Comparison of ENCODE assay signal across 8 cellular contexts in genomic region chr16:30091474-30092372, GRCh38. TPM values are rescaled to one million over a fixed set of nuclear protein-coding genes. Genes with fewer than 3 reads are reported as not detected.
DNase-seq lines count a peak whose midpoint lies in the region; ATAC-seq, FAIRE-seq and TF ChIP-seq lines count a peak whose summit lies in the region.

Gene TBX6, minus strand, starts transcription at chr16:30091924. Its CDS starts 731 bp downstream, at chr16:30091193.

- CTCF ChIA-PET in activated CD4-positive, alpha-beta T cell treated with anti-CD3 and anti-CD28 coated beads, Interleukin-2, amount 10 ng/mL, durations not matched to agents 7 days and 5 days (lab: Charles Lee) = interaction anchor here (0.5 to 8.0 kb wide), 42 partner anchors 11 to 545 kb away, joined by 3 to 112 read pairs (median 4); partner anchors contain the start of genes ALDOA, CORO1A, DCTPP1 and GDPD3
- CTCF ChIA-PET in HepG2 (lab: Yijun Ruan, JAX; ENCODE audit: low intra/inter-chr PET ratio, low total read pairs) = interaction anchor here (1.2 to 2.0 kb wide), 5 partner anchors 18 to 49 kb away, joined by 3 to 19 read pairs (median 8); partner anchors contain the start of gene GDPD3

- peaks cover 74% of the 10 kb centered on the region for H3K4me1 ChIP-seq in HepG2 (ENCODE audit: insufficient read depth, low read length)

- POLR2A ChIA-PET in activated CD4-positive, alpha-beta T cell treated with anti-CD3 and anti-CD28 coated beads, Interleukin-2, amount 10 ng/mL, durations not matched to agents 7 days and 5 days (lab: Charles Lee) = interaction anchor here (1.0 to 2.4 kb wide), 4 partner anchors 15 to 519 kb away, joined by 3 to 7 read pairs (median 4); partner anchors contain the start of genes ALDOA and ZNF689
- POLR2A ChIA-PET in HepG2 (lab: Yijun Ruan, JAX) = interaction anchor here (0.6 to 6.0 kb wide), 16 partner anchors 10 to 550 kb away, joined by 3 to 120 read pairs (median 6); partner anchors contain the start of genes ALDOA, CORO1A, GDPD3 and MAPK3

- peak; percentile 69 to 76 for TF ChIP-seq POLR2A in HepG2 (IDR thresholded peaks at IDR 0.05; ENCODE audit: insufficient read depth in 1 of 2, low read depth in 2 of 2, low read length in 2 of 2)

- no peaks in the 10 kb centered on the region for H3K79me2 ChIP-seq in HepG2 (ENCODE audit: insufficient read depth, low read length)

- no peaks in the 10 kb centered on the region for H3K27me3 Mint-ChIP-seq in activated CD4-positive, alpha-beta T cell treated with anti-CD3 and anti-CD28 coated beads, Interleukin-2, amount 10 ng/mL, durations not matched to agents 7 days and 5 days

- no peaks in the 10 kb centered on the region; a peak in 1 of 5 replicates for H3K27me3 ChIP-seq in HepG2 (ENCODE audit: control insufficient read depth in 1 of 2, insufficient read depth in 2 of 2, low read length in 2 of 2)

- in situ Hi-C loops in HepG2 (cut with HindIII; ENCODE audit: extremely low pct_ligation_motif_present, low pct_unique_long_range_greater_than_20kb) = loop anchor here (25.0 kb wide), 1 partner anchor 546 kb away; no protein-coding TSS in a partner anchor

- H3K9me3 Mint-ChIP-seq in activated CD4-positive, alpha-beta T cell treated with anti-CD3 and anti-CD28 coated beads, Interleukin-2, amount 10 ng/mL, durations not matched to agents 7 days and 5 days = peaks cover under 1% of the 10 kb centered on the region

- peaks cover 65% of the 10 kb centered on the region for H3K4me1 Mint-ChIP-seq in activated CD4-positive, alpha-beta T cell treated with anti-CD3 and anti-CD28 coated beads, Interleukin-2, amount 10 ng/mL, durations not matched to agents 7 days and 5 days

- no peak within 1 kb of the TSS for H2AFZ ChIP-seq in HepG2 (ENCODE audit: low read length)

- peaks cover 35% of the 10 kb centered on the region for H3K36me3 Mint-ChIP-seq in activated CD4-positive, alpha-beta T cell treated with anti-CD3 and anti-CD28 coated beads, Interleukin-2, amount 10 ng/mL, durations not matched to agents 7 days and 5 days (ENCODE audit: low read depth)

- WGBS in HepG2 (ENCODE audit: low lambda C conversion rate) = 11% methylated on average over 74 of the region's 76 CpGs

- H3K27ac ChIP-seq in C4-2B (peak within 1 kb of the TSS; percentile 68), HepG2 (ENCODE audit: extremely low read length, insufficient read depth, low read length) (peak within 1 kb of the TSS; percentile 72)

- peak; percentile 90 to 95 for DNase-seq in NCI-H524 (lab: John Stamatoyannopoulos, UW)
- peak; percentile 93 for DNase-seq in activated CD4-positive, alpha-beta T cell treated with anti-CD3 and anti-CD28 coated beads, Interleukin-2, amount 10 ng/mL, durations not matched to agents 7 days and 5 days
- peak; percentile 72 for DNase-seq in cortex of kidney (lab: John Stamatoyannopoulos, UW)
- peak; percentile 88 for DNase-seq in HepG2 (ENCODE audit: low spot score)
- DNase-seq in stimulated activated CD4-positive, alpha-beta T cell treated with anti-CD3 and anti-CD28 coated beads, Interleukin-2, amount 100 ng/mL, for 48 hours = peak; percentile 91 to 96

- peak within 1 kb of the TSS; percentile 90 for H3K27ac Mint-ChIP-seq in activated CD4-positive, alpha-beta T cell treated with anti-CD3 and anti-CD28 coated beads, Interleukin-2, amount 10 ng/mL, durations not matched to agents 7 days and 5 days

- no peak for TF ChIP-seq EP300 in HepG2 (IDR thresholded peaks at IDR 0.05; ENCODE audit: low read depth in 2 of 2, low read length in 2 of 2)
- TF ChIP-seq EP300 in HepG2 (CRISPR knock-in tag; IDR thresholded peaks at IDR 0.05; ENCODE audit: borderline replicate concordance) = 0 out of 2 replicates have a peak, but pooled peaks have one; percentile 25

- no TSS peak for BruUV-seq in HepG2 (replicated peaks; lab: Mats Ljungman, UMichigan)

- TF ChIP-seq CTCF in C4-2B (conservative IDR thresholded peaks at IDR 0.05) = peak; percentile 91
- TF ChIP-seq CTCF in HepG2 (CRISPR knock-in tag; IDR thresholded peaks at IDR 0.05) = peak; percentile 95

- H3K9ac ChIP-seq in HepG2 (ENCODE audit: insufficient read depth, low read depth, low read length) = peak within 1 kb of the TSS; percentile 72

- H4K20me1 ChIP-seq in HepG2 (ENCODE audit: insufficient read depth, low read length) = no peaks in the 10 kb centered on the region

- peak within 1 kb of the TSS; percentile 81 for H3K4me3 Mint-ChIP-seq in activated CD4-positive, alpha-beta T cell treated with anti-CD3 and anti-CD28 coated beads, Interleukin-2, amount 10 ng/mL, durations not matched to agents 7 days and 5 days

- FAIRE-seq in HepG2 (lab: Jason Lieb, UNC) = peak; percentile 34

- peaks cover 1% of the 10 kb centered on the region; the same call in 1 of the 2 replicates for H3K9me3 ChIP-seq in HepG2 (ENCODE audit: low read length)

- peak; percentile 95 for TF ChIP-seq RAD21 in HepG2 (CRISPR knock-in tag; IDR thresholded peaks at IDR 0.05)

- H3K36me3 ChIP-seq in HepG2 (replicated peaks in 1 of 2; ENCODE audit: control insufficient read depth in 1 of 2, insufficient read depth in 2 of 2, low read length in 2 of 2) = no peaks in the 10 kb centered on the region; a peak in 1 of 5 replicates

- peak within 1 kb of the TSS; percentile 95 for H3K4me2 ChIP-seq in HepG2 (ENCODE audit: low read depth, low read length)

- H3K4me3 ChIP-seq in HepG2 (replicated peaks in 1 of 3; ENCODE audit: insufficient read depth in 1 of 3, low read depth in 2 of 3, low read length in 3 of 3) = peak within 1 kb of the TSS; percentile 58 to 78 (median 67)

- peak; percentile 57 for ATAC-seq in GM19324 (IDR thresholded peaks at IDR 0.05; ENCODE audit: low FRiP score, unreplicated experiment)
- ATAC-seq in HG03460 (IDR thresholded peaks at IDR 0.05; ENCODE audit: unreplicated experiment) = peak; percentile 54
- ATAC-seq in HepG2 = peak; percentile 81

- intact Hi-C loops in HepG2 (cut with micrococcal nuclease; ENCODE audit: unreplicated experiment) = loop anchor here (1.0 kb wide), 2 partner anchors 25 to 49 kb away; no protein-coding TSS in a partner anchor

TF ChIP-seq in HepG2, 621 proteins besides CTCF, POLR2A, EP300 and RAD21 (continues in another document):
- peak; percentile 85 for TF ChIP-seq RBFOX2 (IDR thresholded peaks at IDR 0.05; ENCODE audit: low read depth, low read length)
- TF ChIP-seq ZBED4 (CRISPR knock-in tag; IDR thresholded peaks at IDR 0.05; ENCODE audit: borderline replicate concordance) = no peak; the same call in 1 of the 2 replicates
- TF ChIP-seq MIER2 (CRISPR knock-in tag; IDR thresholded peaks at IDR 0.05) = peak; percentile 39; the same call in 1 of the 2 replicates

RNA-seq across cellular contexts. Expression of gene TBX6, which starts in this region (rescaled TPM):
- 1 to 10 TPM; 1.2 to 1.7 TPM for total RNA-seq in activated CD4-positive, alpha-beta T cell treated with anti-CD3 and anti-CD28 coated beads, Interleukin-2, amount 10 ng/mL, durations not matched to agents 7 days and 5 days
- total RNA-seq in HepG2 (2016; rRNA removed; fragmentation: Illumina TruSeq; extraction: Trizol) = 0.24 TPM in 1 of 2 replicates, not detected in the other
- total RNA-seq in HepG2 (2016; cell fraction: cytosol; rRNA removed; fragmentation: Illumina TruSeq; extraction: Trizol; ENCODE audit: low read depth) = 0.09 and 0.20 TPM in 2 replicates
- total RNA-seq in HepG2 (2016; cell fraction: insoluble cytoplasmic fraction; rRNA removed; fragmentation: Illumina TruSeq; extraction: Trizol) = 0.16 and 0.37 TPM in 2 replicates
- total RNA-seq in HepG2 (2016; cell fraction: membrane; rRNA removed; fragmentation: Illumina TruSeq; extraction: Trizol) = 0.21 and 0.22 TPM in 2 replicates
- total RNA-seq in HepG2 (2016; cell fraction: nucleus; rRNA removed; fragmentation: Illumina TruSeq; extraction: Trizol) = 0.25 and 0.47 TPM in 2 replicates
- polyA plus RNA-seq in HepG2 (2011; rRNA removed) = 0.42 and 0.51 TPM in 2 replicates
- polyA plus RNA-seq in HepG2 (2011; cell fraction: cytosol; rRNA removed) = 0.08 and 0.24 TPM in 2 replicates
- polyA plus RNA-seq in HepG2 (2011; cell fraction: nucleus; rRNA removed) = 1.6 and 1.8 TPM in 2 replicates
- 0.36 and 0.44 TPM in 2 replicates for polyA plus RNA-seq in HepG2 (2012)
- 0.35 and 0.51 TPM in 2 replicates for polyA plus RNA-seq in HepG2 (2016; cell fraction: cytosol; fragmentation: Illumina TruSeq; extraction: Trizol; ENCODE audit: low read depth)
- 0.25 and 0.34 TPM in 2 replicates for polyA plus RNA-seq in HepG2 (2016; cell fraction: insoluble cytoplasmic fraction; fragmentation: Illumina TruSeq; extraction: Trizol; ENCODE audit: low read depth)
- polyA plus RNA-seq in HepG2 (2016; cell fraction: membrane; fragmentation: Illumina TruSeq; extraction: Trizol; ENCODE audit: low read depth) = 0.39 and 0.63 TPM in 2 replicates
- polyA plus RNA-seq in HepG2 (2016; cell fraction: nucleus; fragmentation: Illumina TruSeq; extraction: Trizol; ENCODE audit: insufficient read depth, low read depth) = 0.78 and 1.4 TPM in 2 replicates
- polyA minus RNA-seq in HepG2 (2011; rRNA and poly(A)+ RNA removed; ENCODE audit: low replicate concordance) = 1.1 TPM in 1 of 2 replicates, not detected in the other
- polyA minus RNA-seq in HepG2 (2011; cell fraction: cytosol; rRNA and poly(A)+ RNA removed) = not detected in 2 replicates
- polyA minus RNA-seq in HepG2 (2011; cell fraction: nucleus; rRNA and poly(A)+ RNA removed) = 0.39 and 0.62 TPM in 2 replicates

Comparison
In these comparisons a context has a peak if more than half of its experiments do, and no peak if none do; other contexts are left out.
1. Peak in every context shown above with its lines: DNase-seq, ATAC-seq, H3K4me3 ChIP-seq and H3K27ac ChIP-seq.